8 cellular contexts compared by ENCODE assay signal in the genomic region with DNA sequence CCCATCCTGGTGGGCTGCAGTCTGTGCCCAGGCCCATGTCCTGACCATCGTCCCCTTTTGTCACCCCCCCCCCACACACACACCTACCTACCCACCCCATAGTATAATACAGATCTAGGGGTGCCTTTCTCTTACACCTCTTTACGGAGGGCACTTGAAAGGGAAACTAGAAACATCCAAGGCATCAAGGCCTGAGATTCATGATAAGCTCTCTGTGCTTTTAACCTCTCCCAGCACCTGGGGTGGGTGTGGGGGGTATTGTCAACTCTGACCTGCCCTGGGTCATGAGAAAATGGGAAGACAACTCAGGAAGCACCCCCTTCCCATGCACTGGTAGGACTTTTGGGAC. TPM values are rescaled to one million over a fixed set of nuclear protein-coding genes. Genes with fewer than 3 reads are reported as not detected.
A peak's percentile ranks its signal among the peaks of the same experiment; 100 is the strongest.
DNase-seq lines count a peak whose midpoint lies in the region; ATAC-seq and TF ChIP-seq lines count a peak whose summit lies in the region.

No MANE protein-coding gene starts in this region.

- H3K9me3 Mint-ChIP-seq in activated CD4-positive, alpha-beta T cell treated with anti-CD3 and anti-CD28 coated beads, Interleukin-2, amount 10 ng/mL, durations not matched to agents 24 days and 14 days: no peaks in the 10 kb centered on the region

- H3K36me3 Mint-ChIP-seq in activated CD4-positive, alpha-beta T cell treated with anti-CD3 and anti-CD28 coated beads, Interleukin-2, amount 10 ng/mL, durations not matched to agents 24 days and 14 days (ENCODE audit: low read depth): peaks cover 19% of the 10 kb centered on the region

- ATAC-seq in left lung: no peak
- no peak for ATAC-seq in HG03432 (IDR thresholded peaks at IDR 0.05; ENCODE audit: unreplicated experiment)
- no peak for ATAC-seq in HG02798 (IDR thresholded peaks at IDR 0.05; ENCODE audit: poor library complexity, unreplicated experiment)
- ATAC-seq in HG03342 (IDR thresholded peaks at IDR 0.05; ENCODE audit: unreplicated experiment): no peak

- H3K9me3 ChIP-seq in ascending aorta (no peaks in the 10 kb centered on the region), left lung (no peaks in the 10 kb centered on the region), testis (no peaks in the 10 kb centered on the region)

- peak overlapping the region; percentile 95 for H3K4me3 Mint-ChIP-seq in activated CD4-positive, alpha-beta T cell treated with anti-CD3 and anti-CD28 coated beads, Interleukin-2, amount 10 ng/mL, durations not matched to agents 24 days and 14 days

- H3K27me3 ChIP-seq in ascending aorta (no peaks in the 10 kb centered on the region), left lung (no peaks in the 10 kb centered on the region), testis (no peaks in the 10 kb centered on the region)

- peaks cover 22% of the 10 kb centered on the region for H3K4me1 Mint-ChIP-seq in activated CD4-positive, alpha-beta T cell treated with anti-CD3 and anti-CD28 coated beads, Interleukin-2, amount 10 ng/mL, durations not matched to agents 24 days and 14 days

- H3K4me3 ChIP-seq in ascending aorta: peak overlapping the region; percentile 84 to 97
- H3K4me3 ChIP-seq in left lung: peak overlapping the region; percentile 84 to 96
- H3K4me3 ChIP-seq in testis: peak overlapping the region; percentile 64 to 92

- H3K27ac ChIP-seq in ascending aorta (peak overlapping the region; percentile 70 to 94), left lung (peak overlapping the region; percentile 81 to 95), testis (peak overlapping the region; percentile 85 to 91)

- H3K27me3 Mint-ChIP-seq in activated CD4-positive, alpha-beta T cell treated with anti-CD3 and anti-CD28 coated beads, Interleukin-2, amount 10 ng/mL, durations not matched to agents 24 days and 14 days: no peaks in the 10 kb centered on the region

- intact Hi-C loops in activated CD4-positive, alpha-beta T cell treated with anti-CD3 and anti-CD28 coated beads, Interleukin-2, amount 10 ng/mL, durations not matched to agents 24 days and 14 days (cut with micrococcal nuclease): loop anchor here (2.0 kb wide), 1 partner anchor 174 kb away; no protein-coding TSS in a partner anchor
- intact Hi-C loops in ascending aorta (cut with DNase I) (no loop called here), left lung (cut with DNase I) (no loop called here), testis (cut with DNase I; ENCODE audit: low total_unique reads) (no loop called here)

- no peaks in the 10 kb centered on the region for H3K36me3 ChIP-seq in ascending aorta
- peaks cover 0 to 11% of the 10 kb centered on the region in 2 donors for H3K36me3 ChIP-seq in left lung
- no peaks in the 10 kb centered on the region for H3K36me3 ChIP-seq in testis (ENCODE audit: low read depth, missing control alignments)

- DNase-seq in activated CD4-positive, alpha-beta T cell treated with anti-CD3 and anti-CD28 coated beads, Interleukin-2, amount 10 ng/mL, durations not matched to agents 24 days and 14 days: no peak
- no peak for DNase-seq in activated CD4-positive, alpha-beta T cell treated with anti-CD3 and anti-CD28 coated beads for 1 hour
- DNase-seq in ascending aorta (ENCODE audit: low spot score in 2 of 2) (no peak), left lung (no peak), testis (no peak)

- no peak for TF ChIP-seq POLR2A in testis (IDR thresholded peaks at IDR 0.05)

- peak overlapping the region; percentile 70 for H3K27ac Mint-ChIP-seq in activated CD4-positive, alpha-beta T cell treated with anti-CD3 and anti-CD28 coated beads, Interleukin-2, amount 10 ng/mL, durations not matched to agents 24 days and 14 days

- TF ChIP-seq CTCF in ascending aorta (IDR thresholded peaks at IDR 0.05) (no peak), left lung (IDR thresholded peaks at IDR 0.05) (no peak), testis (IDR thresholded peaks at IDR 0.05) (no peak)

- H3K4me1 ChIP-seq in ascending aorta: peaks cover 10 to 42% of the 10 kb centered on the region in 2 donors
- H3K4me1 ChIP-seq in left lung: peaks cover 7 to 54% of the 10 kb centered on the region in 2 donors
- H3K4me1 ChIP-seq in testis: peaks cover 23% of the 10 kb centered on the region

- 4 to 5% methylated on average over 2 of the region's 2 CpGs for WGBS in testis, 2 donors

RNA-seq across cellular contexts. Expression of gene BICRA, which starts 1.6 kb away (rescaled TPM):
- total RNA-seq in activated CD4-positive, alpha-beta T cell treated with anti-CD3 and anti-CD28 coated beads, Interleukin-2, amount 10 ng/mL, durations not matched to agents 24 days and 14 days: 10.5 and 11.9 TPM in 2 replicates
- total RNA-seq in ascending aorta: 19.7 TPM
- 10 to 100 TPM; 13.8 to 15.5 TPM for total RNA-seq in left lung
- 10 to 100 TPM; 13.5 to 19.2 TPM for total RNA-seq in testis
- 9.2 TPM for polyA plus RNA-seq in testis (ENCODE audit: insufficient read depth, low read depth, low replicate concordance)

RNA-seq across cellular contexts. Expression of gene ZNF541, which starts 37.6 kb away (rescaled TPM):
- not detected in 2 replicates for total RNA-seq in activated CD4-positive, alpha-beta T cell treated with anti-CD3 and anti-CD28 coated beads, Interleukin-2, amount 10 ng/mL, durations not matched to agents 24 days and 14 days
- not detected for total RNA-seq in ascending aorta
- under 1 TPM; 0.37 to 0.50 TPM for total RNA-seq in left lung
- total RNA-seq in testis: 10 to 100 TPM; 30.4 to 51.5 TPM
- polyA plus RNA-seq in testis (ENCODE audit: insufficient read depth, low read depth, low replicate concordance): 42.0 TPM

Comparison
In these comparisons a context has a peak if more than half of its experiments do, and no peak if none do; other contexts are left out.
1. RNA of gene ZNF541, which starts 37.6 kb away (total RNA-seq): 30.4 to 51.5 TPM in testis; 0.37 to 0.50 TPM in left lung, not detected in activated CD4-positive, alpha-beta T cell treated with anti-CD3 and anti-CD28 coated beads, Interleukin-2, amount 10 ng/mL, durations not matched to agents 24 days and 14 days and not detected in ascending aorta (single experiment); every median in the first group is over 10 times any median in the second.
2. Peak in every context shown above with its lines, with median percentiles within 50 percentile points of each other: H3K27ac ChIP-seq and H3K4me3 ChIP-seq.